In the genomic region with DNA sequence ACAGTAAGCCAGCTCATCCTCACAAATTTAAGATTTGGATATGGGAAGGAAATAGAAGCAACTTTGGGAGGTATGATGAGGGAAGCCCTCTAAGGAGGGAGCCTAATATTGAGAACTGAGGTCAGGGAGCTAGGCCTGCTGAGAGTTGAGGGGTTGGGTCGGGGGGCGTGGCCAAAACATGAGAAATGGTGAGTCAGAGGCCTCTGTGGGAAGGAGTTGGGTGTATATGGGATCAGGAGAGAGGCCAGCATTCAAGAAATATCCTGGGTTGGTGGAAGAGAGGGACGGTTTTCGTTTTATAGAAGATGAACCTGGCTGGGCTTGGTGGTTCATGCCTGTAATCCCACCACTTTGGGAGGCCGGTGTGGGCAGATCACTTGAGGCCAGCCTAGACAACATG, we compare ENCODE assay signal across 2 cellular contexts.
A peak's percentile ranks its signal among the peaks of the same experiment; 100 is the strongest.
TF ChIP-seq lines count a peak whose summit lies in the region.

No MANE protein-coding gene starts in this region.

TF ChIP-seq in IMR-90, 13 proteins besides CTCF, POLR2A, EP300 and RAD21:
- TF ChIP-seq MAFK (IDR thresholded peaks at IDR 0.05; ENCODE audit: low read depth, low read length) (no peak), RFX5 (IDR thresholded peaks at IDR 0.05; ENCODE audit: low read depth, low read length) (no peak), FOS (IDR thresholded peaks at IDR 0.05; ENCODE audit: low read depth, low read length) (peak; percentile 57; the same call in 1 of the 2 replicates), MAZ (IDR thresholded peaks at IDR 0.05; ENCODE audit: borderline replicate concordance, low read depth, low read length) (no peak)
- TF ChIP-seq, protein P1, sequence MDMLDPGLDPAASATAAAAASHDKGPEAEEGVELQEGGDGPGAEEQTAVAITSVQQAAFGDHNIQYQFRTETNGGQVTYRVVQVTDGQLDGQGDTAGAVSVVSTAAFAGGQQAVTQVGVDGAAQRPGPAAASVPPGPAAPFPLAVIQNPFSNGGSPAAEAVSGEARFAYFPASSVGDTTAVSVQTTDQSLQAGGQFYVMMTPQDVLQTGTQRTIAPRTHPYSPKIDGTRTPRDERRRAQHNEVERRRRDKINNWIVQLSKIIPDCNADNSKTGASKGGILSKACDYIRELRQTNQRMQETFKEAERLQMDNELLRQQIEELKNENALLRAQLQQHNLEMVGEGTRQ (IDR thresholded peaks at IDR 0.05; ENCODE audit: low read depth, low read length) = no peak

TF ChIP-seq in K562, 482 proteins besides CTCF, POLR2A, EP300 and RAD21 (continues in another document):
- no peak for TF ChIP-seq PHTF2 (CRISPR knock-in tag; IDR thresholded peaks at IDR 0.05)
- TF ChIP-seq FOSL1 (tag; conservative IDR thresholded peaks at IDR 0.05) = peak; percentile 66
- no peak for TF ChIP-seq TEAD1 (CRISPR knock-in tag; IDR thresholded peaks at IDR 0.05)
- TF ChIP-seq CHD1 (IDR thresholded peaks at IDR 0.05; ENCODE audit: low read length) = no peak
- TF ChIP-seq, protein P2, sequence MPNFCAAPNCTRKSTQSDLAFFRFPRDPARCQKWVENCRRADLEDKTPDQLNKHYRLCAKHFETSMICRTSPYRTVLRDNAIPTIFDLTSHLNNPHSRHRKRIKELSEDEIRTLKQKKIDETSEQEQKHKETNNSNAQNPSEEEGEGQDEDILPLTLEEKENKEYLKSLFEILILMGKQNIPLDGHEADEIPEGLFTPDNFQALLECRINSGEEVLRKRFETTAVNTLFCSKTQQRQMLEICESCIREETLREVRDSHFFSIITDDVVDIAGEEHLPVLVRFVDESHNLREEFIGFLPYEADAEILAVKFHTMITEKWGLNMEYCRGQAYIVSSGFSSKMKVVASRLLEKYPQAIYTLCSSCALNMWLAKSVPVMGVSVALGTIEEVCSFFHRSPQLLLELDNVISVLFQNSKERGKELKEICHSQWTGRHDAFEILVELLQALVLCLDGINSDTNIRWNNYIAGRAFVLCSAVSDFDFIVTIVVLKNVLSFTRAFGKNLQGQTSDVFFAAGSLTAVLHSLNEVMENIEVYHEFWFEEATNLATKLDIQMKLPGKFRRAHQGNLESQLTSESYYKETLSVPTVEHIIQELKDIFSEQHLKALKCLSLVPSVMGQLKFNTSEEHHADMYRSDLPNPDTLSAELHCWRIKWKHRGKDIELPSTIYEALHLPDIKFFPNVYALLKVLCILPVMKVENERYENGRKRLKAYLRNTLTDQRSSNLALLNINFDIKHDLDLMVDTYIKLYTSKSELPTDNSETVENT (CRISPR knock-in tag; IDR thresholded peaks at IDR 0.05) = no peak
- TF ChIP-seq ELF1 (tag; IDR thresholded peaks at IDR 0.05) = no peak
- TF ChIP-seq NELFE (IDR thresholded peaks at IDR 0.05; ENCODE audit: insufficient read depth, insufficient read length) = no peak
- no peak for TF ChIP-seq RUNX1 (IDR thresholded peaks at IDR 0.05; ENCODE audit: low read depth)
- TF ChIP-seq FOXK2 (conservative IDR thresholded peaks at IDR 0.05 in 1 of 2, IDR thresholded peaks at IDR 0.05 in 1 of 2; ENCODE audit: low read depth in 2 of 2) = peak in 1 of 2 experiments; percentile 46; a peak in 2 of 4 replicates
- peak; percentile 69 for TF ChIP-seq JUN (IDR thresholded peaks at IDR 0.05; ENCODE audit: borderline replicate concordance, low read depth, low read length)
- no peak for TF ChIP-seq JUN (CRISPR knock-in tag; IDR thresholded peaks at IDR 0.05; ENCODE audit: borderline replicate concordance)
- no peak for TF ChIP-seq KLF10 (CRISPR knock-in tag; IDR thresholded peaks at IDR 0.05)
- TF ChIP-seq EHMT2 (IDR thresholded peaks at IDR 0.05) = 0 out of 2 replicates have a peak, but pooled peaks have one; percentile 22
- 0 out of 2 replicates have a peak, but pooled peaks have one; percentile 9 for TF ChIP-seq MAFK (IDR thresholded peaks at IDR 0.05; ENCODE audit: low read length)
- peak; percentile 89 for TF ChIP-seq JUND (IDR thresholded peaks at IDR 0.05; ENCODE audit: borderline replicate concordance, low read depth, low read length)
- peak; percentile 81; the same call in 2 of the 3 replicates for TF ChIP-seq JUND (tag; IDR thresholded peaks at IDR 0.05; ENCODE audit: borderline replicate concordance, low read depth, low read length)
- TF ChIP-seq, protein P3, sequence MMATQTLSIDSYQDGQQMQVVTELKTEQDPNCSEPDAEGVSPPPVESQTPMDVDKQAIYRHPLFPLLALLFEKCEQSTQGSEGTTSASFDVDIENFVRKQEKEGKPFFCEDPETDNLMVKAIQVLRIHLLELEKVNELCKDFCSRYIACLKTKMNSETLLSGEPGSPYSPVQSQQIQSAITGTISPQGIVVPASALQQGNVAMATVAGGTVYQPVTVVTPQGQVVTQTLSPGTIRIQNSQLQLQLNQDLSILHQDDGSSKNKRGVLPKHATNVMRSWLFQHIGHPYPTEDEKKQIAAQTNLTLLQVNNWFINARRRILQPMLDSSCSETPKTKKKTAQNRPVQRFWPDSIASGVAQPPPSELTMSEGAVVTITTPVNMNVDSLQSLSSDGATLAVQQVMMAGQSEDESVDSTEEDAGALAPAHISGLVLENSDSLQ (IDR thresholded peaks at IDR 0.05) = peak; percentile 34
- TF ChIP-seq, protein P4, sequence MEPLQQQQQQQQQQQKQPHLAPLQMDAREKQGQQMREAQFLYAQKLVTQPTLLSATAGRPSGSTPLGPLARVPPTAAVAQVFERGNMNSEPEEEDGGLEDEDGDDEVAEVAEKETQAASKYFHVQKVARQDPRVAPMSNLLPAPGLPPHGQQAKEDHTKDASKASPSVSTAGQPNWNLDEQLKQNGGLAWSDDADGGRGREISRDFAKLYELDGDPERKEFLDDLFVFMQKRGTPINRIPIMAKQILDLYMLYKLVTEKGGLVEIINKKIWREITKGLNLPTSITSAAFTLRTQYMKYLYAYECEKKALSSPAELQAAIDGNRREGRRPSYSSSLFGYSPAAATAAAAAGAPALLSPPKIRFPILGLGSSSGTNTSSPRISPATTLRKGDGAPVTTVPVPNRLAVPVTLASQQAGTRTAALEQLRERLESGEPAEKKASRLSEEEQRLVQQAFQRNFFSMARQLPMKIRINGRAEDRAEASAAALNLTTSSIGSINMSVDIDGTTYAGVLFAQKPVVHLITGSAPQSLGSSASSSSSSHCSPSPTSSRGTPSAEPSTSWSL (CRISPR knock-in tag; IDR thresholded peaks at IDR 0.05; ENCODE audit: borderline replicate concordance) = no peak
- TF ChIP-seq DPF2 (IDR thresholded peaks at IDR 0.05) = peak; percentile 60; the same call in 1 of the 2 replicates
- TF ChIP-seq FOXM1 (IDR thresholded peaks at IDR 0.05; ENCODE audit: low read depth) = no peak
- no peak for TF ChIP-seq FOXM1 (CRISPR knock-in tag; IDR thresholded peaks at IDR 0.05; ENCODE audit: low read depth)
- TF ChIP-seq MIER1 (IDR thresholded peaks at IDR 0.05; ENCODE audit: low read depth) = no peak
- no peak for TF ChIP-seq U2AF1 (optimal IDR thresholded peaks at IDR 0.05; ENCODE audit: low read depth, low read length)
- TF ChIP-seq, protein P5, sequence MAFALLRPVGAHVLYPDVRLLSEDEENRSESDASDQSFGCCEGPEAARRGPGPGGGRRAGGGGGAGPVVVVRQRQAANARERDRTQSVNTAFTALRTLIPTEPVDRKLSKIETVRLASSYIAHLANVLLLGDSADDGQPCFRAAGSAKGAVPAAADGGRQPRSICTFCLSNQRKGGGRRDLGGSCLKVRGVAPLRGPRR (CRISPR knock-in tag; IDR thresholded peaks at IDR 0.05) = no peak
- TF ChIP-seq, protein P6, sequence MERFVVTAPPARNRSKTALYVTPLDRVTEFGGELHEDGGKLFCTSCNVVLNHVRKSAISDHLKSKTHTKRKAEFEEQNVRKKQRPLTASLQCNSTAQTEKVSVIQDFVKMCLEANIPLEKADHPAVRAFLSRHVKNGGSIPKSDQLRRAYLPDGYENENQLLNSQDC (CRISPR knock-in tag; IDR thresholded peaks at IDR 0.05) = no peak
- no peak for TF ChIP-seq GTF2F1 (IDR thresholded peaks at IDR 0.05; ENCODE audit: low read depth, low read length)
- TF ChIP-seq ZNF695 (CRISPR knock-in tag; IDR thresholded peaks at IDR 0.05) = no peak
- no peak for TF ChIP-seq E2F3 (CRISPR knock-in tag; IDR thresholded peaks at IDR 0.05)
- TF ChIP-seq, protein P7, sequence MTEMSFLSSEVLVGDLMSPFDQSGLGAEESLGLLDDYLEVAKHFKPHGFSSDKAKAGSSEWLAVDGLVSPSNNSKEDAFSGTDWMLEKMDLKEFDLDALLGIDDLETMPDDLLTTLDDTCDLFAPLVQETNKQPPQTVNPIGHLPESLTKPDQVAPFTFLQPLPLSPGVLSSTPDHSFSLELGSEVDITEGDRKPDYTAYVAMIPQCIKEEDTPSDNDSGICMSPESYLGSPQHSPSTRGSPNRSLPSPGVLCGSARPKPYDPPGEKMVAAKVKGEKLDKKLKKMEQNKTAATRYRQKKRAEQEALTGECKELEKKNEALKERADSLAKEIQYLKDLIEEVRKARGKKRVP (CRISPR knock-in tag; IDR thresholded peaks at IDR 0.05) = no peak
- no peak for TF ChIP-seq TOE1 (IDR thresholded peaks at IDR 0.05; ENCODE audit: borderline replicate concordance)
- no peak for TF ChIP-seq TOE1 (CRISPR knock-in tag; IDR thresholded peaks at IDR 0.05; ENCODE audit: borderline replicate concordance, low read depth)
- no peak for TF ChIP-seq ZNF282 (CRISPR knock-in tag; IDR thresholded peaks at IDR 0.05)
- peak; percentile 33; the same call in 1 of the 2 replicates for TF ChIP-seq SMARCE1 (IDR thresholded peaks at IDR 0.05)
- TF ChIP-seq, protein P8, sequence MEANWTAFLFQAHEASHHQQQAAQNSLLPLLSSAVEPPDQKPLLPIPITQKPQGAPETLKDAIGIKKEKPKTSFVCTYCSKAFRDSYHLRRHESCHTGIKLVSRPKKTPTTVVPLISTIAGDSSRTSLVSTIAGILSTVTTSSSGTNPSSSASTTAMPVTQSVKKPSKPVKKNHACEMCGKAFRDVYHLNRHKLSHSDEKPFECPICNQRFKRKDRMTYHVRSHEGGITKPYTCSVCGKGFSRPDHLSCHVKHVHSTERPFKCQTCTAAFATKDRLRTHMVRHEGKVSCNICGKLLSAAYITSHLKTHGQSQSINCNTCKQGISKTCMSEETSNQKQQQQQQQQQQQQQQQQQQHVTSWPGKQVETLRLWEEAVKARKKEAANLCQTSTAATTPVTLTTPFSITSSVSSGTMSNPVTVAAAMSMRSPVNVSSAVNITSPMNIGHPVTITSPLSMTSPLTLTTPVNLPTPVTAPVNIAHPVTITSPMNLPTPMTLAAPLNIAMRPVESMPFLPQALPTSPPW (CRISPR knock-in tag; IDR thresholded peaks at IDR 0.05) = no peak
- TF ChIP-seq ZNF785 (CRISPR knock-in tag; IDR thresholded peaks at IDR 0.05) = no peak
- TF ChIP-seq SIX5 (IDR thresholded peaks at IDR 0.05; ENCODE audit: borderline replicate concordance in 1 of 2, insufficient read depth in 1 of 2, low read depth in 1 of 2, low read length in 2 of 2) = no peak
- no peak for TF ChIP-seq NFE2L1 (tag; IDR thresholded peaks at IDR 0.05; ENCODE audit: borderline replicate concordance, low read depth)
- TF ChIP-seq EZH2 (IDR thresholded peaks at IDR 0.05; ENCODE audit: borderline replicate concordance, low read depth, low read length) = no peak
- no peak for TF ChIP-seq ETV6 (IDR thresholded peaks at IDR 0.05; ENCODE audit: borderline replicate concordance in 1 of 2, low read depth in 2 of 2, low read length in 1 of 2)
- TF ChIP-seq ETV6 (CRISPR knock-in tag; IDR thresholded peaks at IDR 0.05; ENCODE audit: borderline replicate concordance) = no peak
- no peak for TF ChIP-seq MAFG (tag; conservative IDR thresholded peaks at IDR 0.05)
- no peak for TF ChIP-seq FOXA1 (IDR thresholded peaks at IDR 0.05; ENCODE audit: borderline replicate concordance)
- no peak for TF ChIP-seq NCOR1 (IDR thresholded peaks at IDR 0.05)
- TF ChIP-seq NR4A1 (CRISPR knock-in tag; IDR thresholded peaks at IDR 0.05) = no peak
- no peak for TF ChIP-seq NR4A1 (tag; IDR thresholded peaks at IDR 0.05)
- TF ChIP-seq, protein P9, sequence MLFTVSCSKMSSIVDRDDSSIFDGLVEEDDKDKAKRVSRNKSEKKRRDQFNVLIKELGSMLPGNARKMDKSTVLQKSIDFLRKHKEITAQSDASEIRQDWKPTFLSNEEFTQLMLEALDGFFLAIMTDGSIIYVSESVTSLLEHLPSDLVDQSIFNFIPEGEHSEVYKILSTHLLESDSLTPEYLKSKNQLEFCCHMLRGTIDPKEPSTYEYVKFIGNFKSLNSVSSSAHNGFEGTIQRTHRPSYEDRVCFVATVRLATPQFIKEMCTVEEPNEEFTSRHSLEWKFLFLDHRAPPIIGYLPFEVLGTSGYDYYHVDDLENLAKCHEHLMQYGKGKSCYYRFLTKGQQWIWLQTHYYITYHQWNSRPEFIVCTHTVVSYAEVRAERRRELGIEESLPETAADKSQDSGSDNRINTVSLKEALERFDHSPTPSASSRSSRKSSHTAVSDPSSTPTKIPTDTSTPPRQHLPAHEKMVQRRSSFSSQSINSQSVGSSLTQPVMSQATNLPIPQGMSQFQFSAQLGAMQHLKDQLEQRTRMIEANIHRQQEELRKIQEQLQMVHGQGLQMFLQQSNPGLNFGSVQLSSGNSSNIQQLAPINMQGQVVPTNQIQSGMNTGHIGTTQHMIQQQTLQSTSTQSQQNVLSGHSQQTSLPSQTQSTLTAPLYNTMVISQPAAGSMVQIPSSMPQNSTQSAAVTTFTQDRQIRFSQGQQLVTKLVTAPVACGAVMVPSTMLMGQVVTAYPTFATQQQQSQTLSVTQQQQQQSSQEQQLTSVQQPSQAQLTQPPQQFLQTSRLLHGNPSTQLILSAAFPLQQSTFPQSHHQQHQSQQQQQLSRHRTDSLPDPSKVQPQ (CRISPR knock-in tag; IDR thresholded peaks at IDR 0.05; ENCODE audit: borderline replicate concordance) = no peak
